ENCODE assay signal across 11 cellular contexts in the genomic region with DNA sequence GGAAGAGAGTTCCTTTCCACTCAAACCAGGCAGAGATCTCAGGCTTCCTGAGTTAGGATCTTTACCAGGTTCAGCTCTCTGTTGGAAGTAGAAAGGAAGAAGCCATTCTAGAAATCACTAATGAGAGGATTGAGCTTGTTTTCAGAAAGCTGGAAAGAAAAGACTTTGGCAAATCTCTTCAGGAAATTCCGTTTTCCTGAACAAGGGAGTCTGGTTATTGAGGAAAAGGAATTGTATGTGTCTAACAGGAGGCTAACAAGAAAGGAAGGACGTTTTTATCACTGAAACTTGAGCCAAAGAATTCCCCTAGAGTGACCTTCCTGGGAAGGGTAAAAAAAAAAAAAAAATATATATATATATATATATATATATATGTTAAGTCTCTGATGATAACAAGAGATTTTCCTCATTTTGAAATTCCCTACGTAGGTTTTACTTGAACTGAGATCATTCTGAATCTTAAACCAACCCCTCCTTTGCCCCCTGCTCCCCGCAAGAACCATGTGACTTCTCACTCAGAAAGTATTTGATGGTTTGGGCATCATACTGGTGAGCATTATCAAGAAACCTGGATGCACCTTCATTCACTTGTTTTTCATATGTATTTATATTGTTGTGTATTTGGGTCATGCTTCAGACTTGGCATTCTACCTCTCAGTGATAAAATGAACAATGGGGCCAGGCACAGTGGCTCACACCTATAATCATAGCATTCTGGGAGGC.
DNase-seq lines count a peak whose midpoint lies in the region; ATAC-seq, FAIRE-seq and TF ChIP-seq lines count a peak whose summit lies in the region.
"Had no signal": no experiment of that assay in that cellular context is flagged by ENCODE, and none has a peak within 500 bp of the region (broad histone marks: within the 10 kb centered on the region; RNA-seq: fewer than 3 reads in every experiment).

No MANE protein-coding gene starts in this region.

- H3K4me3 Mint-ChIP-seq in astrocyte (ENCODE audit: unreplicated experiment): no peak overlapping the region

- BruUV-seq in HCT116 (replicated peaks; lab: Mats Ljungman, UMichigan): no TSS peak

- H3K4me2 ChIP-seq in HCT116 (ENCODE audit: low read length) (peak overlapping the region; percentile 74), astrocyte (ENCODE audit: low read length) (peak overlapping the region; percentile 77), smooth muscle cell (peak overlapping the region; percentile 65)

- POLR2A ChIA-PET in HCT116 (lab: Charles Lee): interaction anchor here (1.4 to 1.7 kb wide), 2 partner anchors 8 to 18 kb away, joined by 6 to 9 read pairs; no protein-coding TSS in a partner anchor

- H4K20me1 ChIP-seq in HCT116 (ENCODE audit: insufficient read depth) (no peaks in the 10 kb centered on the region), astrocyte (ENCODE audit: insufficient read depth, low read length) (peaks cover 4% of the 10 kb centered on the region), smooth muscle cell (ENCODE audit: low read depth) (peaks cover 54% of the 10 kb centered on the region)

- H3K27me3 Mint-ChIP-seq in astrocyte (ENCODE audit: low read depth, unreplicated experiment): no peaks in the 10 kb centered on the region

- no peak for ATAC-seq in HCT116
- peak in 1 of 4 donors; percentile 18 for ATAC-seq in right lobe of liver
- ATAC-seq in GM21360 (IDR thresholded peaks at IDR 0.05; ENCODE audit: unreplicated experiment): no peak

- no peaks in the 10 kb centered on the region for H3K9me3 ChIP-seq in HCT116 (ENCODE audit: control insufficient read depth in 1 of 2, insufficient read depth in 1 of 2, low read depth in 1 of 2, low read length in 2 of 2)
- no peaks in the 10 kb centered on the region for H3K9me3 ChIP-seq in astrocyte (ENCODE audit: insufficient read depth, low read depth, low read length)
- H3K9me3 ChIP-seq in right lobe of liver: no peaks in the 10 kb centered on the region
- no peaks in the 10 kb centered on the region for H3K9me3 ChIP-seq in smooth muscle cell (replicated peaks; ENCODE audit: low read depth)

- H3K9me3 Mint-ChIP-seq in astrocyte (ENCODE audit: unreplicated experiment): no peaks in the 10 kb centered on the region

- H2AFZ ChIP-seq in HCT116 (ENCODE audit: low read depth, low read length, poor library complexity, severe bottlenecking) (no peak overlapping the region), astrocyte (ENCODE audit: low read depth, low read length) (no peak overlapping the region), smooth muscle cell (ENCODE audit: low read depth) (no peak overlapping the region)

- CTCF ChIA-PET in HCT116 (lab: Charles Lee): no interaction called here

- H3K27ac Mint-ChIP-seq in astrocyte (ENCODE audit: unreplicated experiment): peak overlapping the region; percentile 92

- H3K79me2 ChIP-seq in HCT116 (ENCODE audit: insufficient read depth, low read length): peaks cover 26% of the 10 kb centered on the region
- peaks cover 77% of the 10 kb centered on the region for H3K79me2 ChIP-seq in astrocyte (ENCODE audit: insufficient read depth, low read length)
- H3K79me2 ChIP-seq in smooth muscle cell (ENCODE audit: low read depth): peaks cover 74% of the 10 kb centered on the region

- H3K36me3 Mint-ChIP-seq in astrocyte (ENCODE audit: low read depth, unreplicated experiment): peaks cover 16% of the 10 kb centered on the region

- no peak for FAIRE-seq in astrocyte (lab: Jason Lieb, UNC)
- FAIRE-seq: urothelium cell line had no signal

- RAD21 ChIA-PET in HCT116 (lab: Charles Lee; ENCODE audit: low non-redundant PET in 1 of 2, low total read pairs in 2 of 2, uncharacterized antibody in 2 of 2, unreplicated experiment in 2 of 2): no interaction called here

- no peak for DNase-seq in HCT116 (ENCODE audit: low read depth, low spot score)
- DNase-seq in astrocyte (ENCODE audit: low read depth): no peak
- DNase-seq in right lobe of liver: no peak
- no peak for DNase-seq in smooth muscle cell (lab: John Stamatoyannopoulos, UW; ENCODE audit: unreplicated experiment)
- no peak for DNase-seq in KBM-7
- DNase-seq in NCI-H446 treated with DMSO at 0.1 percent for 48 hours (lab: John Stamatoyannopoulos, UW): no peak
- no peak for DNase-seq in hypothalamus (lab: John Stamatoyannopoulos, UW)
- DNase-seq: activated gamma-delta T cell, erythroblast had no signal

- H3K27ac ChIP-seq in HCT116 (ENCODE audit: low read depth, low read length) (peak overlapping the region; percentile 91), astrocyte (ENCODE audit: low read depth, low read length) (peak overlapping the region; percentile 94), right lobe of liver (peak overlapping the region; percentile 50 to 85 (median 75)), smooth muscle cell (ENCODE audit: low read depth) (peak overlapping the region; percentile 83)

- TF ChIP-seq POLR2A in HCT116 (IDR thresholded peaks at IDR 0.05; ENCODE audit: borderline replicate concordance, extremely low read depth, insufficient read depth, insufficient read length) (no peak), right lobe of liver (IDR thresholded peaks at IDR 0.05) (no peak)

- TF ChIP-seq CTCF in HCT116 (IDR thresholded peaks at IDR 0.05 in 2 of 3, conservative IDR thresholded peaks at IDR 0.05 in 1 of 3; ENCODE audit: borderline replicate concordance in 1 of 3, insufficient read depth in 1 of 3, low read depth in 2 of 3, low read length in 2 of 3): no peak
- no peak for TF ChIP-seq CTCF in astrocyte (IDR thresholded peaks at IDR 0.05; ENCODE audit: insufficient read depth, low read depth, low read length)
- no peak for TF ChIP-seq CTCF in right lobe of liver (IDR thresholded peaks at IDR 0.05)
- TF ChIP-seq CTCF in smooth muscle cell (IDR thresholded peaks at IDR 0.05; ENCODE audit: borderline replicate concordance, insufficient read depth, poor library complexity, severe bottlenecking): no peak

- H3K4me1 ChIP-seq in HCT116 (ENCODE audit: control insufficient read depth in 1 of 2, insufficient read depth in 2 of 2, low read length in 2 of 2) (peaks cover 69 to 90% of the 10 kb centered on the region in 2 experiments), astrocyte (ENCODE audit: insufficient read depth, low read length) (peaks cover 77% of the 10 kb centered on the region), right lobe of liver (peaks cover 0 to 74% (median 30%) of the 10 kb centered on the region in 4 donors), smooth muscle cell (ENCODE audit: low read depth) (peaks cover 38% of the 10 kb centered on the region)

- H3K4me1 Mint-ChIP-seq in astrocyte (ENCODE audit: low read depth, unreplicated experiment): peaks cover 81% of the 10 kb centered on the region

- H3K36me3 ChIP-seq in HCT116 (ENCODE audit: control insufficient read depth in 1 of 2, insufficient read depth in 2 of 2, low read length in 2 of 2) (peaks cover 0 to 3% of the 10 kb centered on the region in 2 experiments; a peak in 1 of 4 replicates), astrocyte (ENCODE audit: insufficient read depth, low read length) (peaks cover 22% of the 10 kb centered on the region), right lobe of liver (peaks cover 0 to 19% (median 2%) of the 10 kb centered on the region in 4 donors), smooth muscle cell (ENCODE audit: low read depth) (peaks cover 6% of the 10 kb centered on the region)

- 48% methylated on average over 4 of the region's 4 CpGs for WGBS in right lobe of liver (ENCODE audit: insufficient coverage, low coverage, low lambda C conversion rate, missing lambda C conversion rate)
- WGBS in smooth muscle cell (ENCODE audit: low lambda C conversion rate): 57% methylated on average over 4 of the region's 4 CpGs

- no peaks in the 10 kb centered on the region; the same call in 1 of the 2 replicates for H3K9me2 ChIP-seq in HCT116 (ENCODE audit: insufficient read depth)

- TF ChIP-seq RAD21 in HCT116 (IDR thresholded peaks at IDR 0.05; ENCODE audit: low read depth): no peak

- H3K27me3 ChIP-seq in HCT116 (ENCODE audit: insufficient read depth, low read length): no peaks in the 10 kb centered on the region
- no peaks in the 10 kb centered on the region for H3K27me3 ChIP-seq in astrocyte (ENCODE audit: insufficient read depth, low read length)
- H3K27me3 ChIP-seq in right lobe of liver: no peaks in the 10 kb centered on the region
- H3K27me3 ChIP-seq in smooth muscle cell (ENCODE audit: low read depth): no peaks in the 10 kb centered on the region

- intact Hi-C loops in HCT116 (cut with micrococcal nuclease): loop anchor here (10.0 kb wide), 1 partner anchor 1918 kb away; a partner anchor contains a TSS
- intact Hi-C loops in right lobe of liver (cut with DNase I): no loop called here

- peaks cover 61% of the 10 kb centered on the region for H3F3A ChIP-seq in smooth muscle cell (ENCODE audit: low read depth)

- peak overlapping the region; percentile 47 for H3K9ac ChIP-seq in HCT116 (ENCODE audit: low read length)
- H3K9ac ChIP-seq in astrocyte (ENCODE audit: low read length): peak overlapping the region; percentile 77
- peak overlapping the region; percentile 19 for H3K9ac ChIP-seq in smooth muscle cell (ENCODE audit: low read depth)

- H3K4me3 ChIP-seq in HCT116 (replicated peaks in 1 of 2; ENCODE audit: low read depth in 1 of 2, low read length in 2 of 2) (0 out of 4 replicates have a peak overlapping the region, but pooled peaks of 1 of the 2 experiments have one; percentile 31), astrocyte (ENCODE audit: insufficient read depth, low read depth, low read length) (peak overlapping the region; percentile 15), right lobe of liver (no peak overlapping the region), smooth muscle cell (no peak overlapping the region)

- in situ Hi-C loops in KBM-7 (cut with MboI; ENCODE audit: low pct_unique_long_range_greater_than_20kb, low sequenced_read_pairs): no loop called here

Comparison
In these comparisons a context has a peak if more than half of its experiments do, and no peak if none do; other contexts are left out.
1. H3K9ac ChIP-seq: peak in every context shown above with its lines; median percentile 77 in astrocyte; 47 in HCT116; 19 in smooth muscle cell.